8 cellular contexts compared by ENCODE assay signal in the genomic region with DNA sequence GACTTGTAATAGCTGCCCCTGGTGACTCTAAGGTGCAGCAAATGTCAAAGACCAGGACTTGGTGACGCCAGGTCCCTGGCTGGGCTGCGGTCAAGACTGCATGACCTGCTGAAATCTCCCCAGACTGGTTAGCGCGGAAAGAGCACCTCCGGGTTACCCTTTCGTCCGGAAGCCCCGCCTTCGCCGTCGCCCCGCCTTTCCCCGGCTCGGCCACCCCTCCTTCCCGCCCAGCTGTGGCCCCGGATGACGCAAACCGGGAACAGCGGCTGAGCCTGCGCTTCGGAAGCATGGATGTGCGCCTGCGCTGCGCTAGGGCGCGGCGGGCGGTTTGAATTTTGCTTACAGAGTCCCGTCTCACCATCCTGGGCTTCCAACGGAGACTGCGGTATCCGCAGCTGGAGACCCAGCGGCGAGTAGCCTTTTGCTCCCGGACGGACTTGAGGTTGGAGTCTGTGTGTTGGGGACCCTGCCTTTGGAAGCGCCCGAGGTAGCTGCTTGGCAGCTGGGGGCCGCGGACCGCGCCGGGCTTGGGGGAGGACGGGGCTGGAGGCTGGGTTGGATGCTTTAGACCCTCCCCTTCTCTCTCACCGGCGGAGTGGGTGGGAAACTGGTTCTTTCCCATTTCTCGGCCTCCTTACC. TPM values are rescaled to one million over a fixed set of nuclear protein-coding genes. Genes with fewer than 3 reads are reported as not detected.
DNase-seq lines count a peak whose midpoint lies in the region; ATAC-seq, FAIRE-seq and TF ChIP-seq lines count a peak whose summit lies in the region.

A gene with protein sequence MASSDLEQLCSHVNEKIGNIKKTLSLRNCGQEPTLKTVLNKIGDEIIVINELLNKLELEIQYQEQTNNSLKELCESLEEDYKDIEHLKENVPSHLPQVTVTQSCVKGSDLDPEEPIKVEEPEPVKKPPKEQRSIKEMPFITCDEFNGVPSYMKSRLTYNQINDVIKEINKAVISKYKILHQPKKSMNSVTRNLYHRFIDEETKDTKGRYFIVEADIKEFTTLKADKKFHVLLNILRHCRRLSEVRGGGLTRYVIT (plus strand): TSS at position 294 of the 639 bp plus-strand sequence. CDS start 785 bp downstream, outside the sequence.

- ATAC-seq in HG02763 (IDR thresholded peaks at IDR 0.05; ENCODE audit: unreplicated experiment) (peak; percentile 98), Right ventricle myocardium superior (ENCODE audit: poor library complexity) (peak; percentile 100), pancreas (peak; percentile 98 to 100 (median 100))
- ATAC-seq in activated naive CD8-positive, alpha-beta T cell treated with anti-CD3 and anti-CD28 coated beads, Interleukin-2, amount 50 U/mL, for 24 hours, result peak; percentile 95

- 0 to 1% methylated on average over 43 to 47 of the region's 47 CpGs for WGBS in pancreas, 2 donors
- 1% methylated on average over 45 to 46 of the region's 47 CpGs for WGBS in tibial nerve, 2 donors

- H3K9me3 Mint-ChIP-seq in activated naive CD8-positive, alpha-beta T cell treated with anti-CD3 and anti-CD28 coated beads, Interleukin-2, amount 50 U/mL, for 24 hours, result peaks cover 6% of the 10 kb centered on the region

- peaks cover 2% of the 10 kb centered on the region for H3K27me3 Mint-ChIP-seq in activated naive CD8-positive, alpha-beta T cell treated with anti-CD3 and anti-CD28 coated beads, Interleukin-2, amount 50 U/mL, for 24 hours

- peaks cover 13% of the 10 kb centered on the region for H3K4me1 Mint-ChIP-seq in activated naive CD8-positive, alpha-beta T cell treated with anti-CD3 and anti-CD28 coated beads, Interleukin-2, amount 50 U/mL, for 24 hours

- peak within 1 kb of the TSS; percentile 70 for H3K4me3 ChIP-seq in GM12865 (ENCODE audit: low read depth, low read length)
- H3K4me3 ChIP-seq in pancreas, result peak within 1 kb of the TSS; percentile 18 to 58 (median 33)
- H3K4me3 ChIP-seq in tibial nerve, result peak within 1 kb of the TSS; percentile 14 to 59 (median 43)

- peaks cover 2% of the 10 kb centered on the region for H3K36me3 Mint-ChIP-seq in activated naive CD8-positive, alpha-beta T cell treated with anti-CD3 and anti-CD28 coated beads, Interleukin-2, amount 50 U/mL, for 24 hours (ENCODE audit: low read depth)

- peak; percentile 65 to 86 for TF ChIP-seq EP300 in tibial nerve (IDR thresholded peaks at IDR 0.05)

- H3K9me3 ChIP-seq in pancreas (no peaks in the 10 kb centered on the region), tibial nerve (peaks cover 0 to 13% (median 3%) of the 10 kb centered on the region in 4 donors)

- intact Hi-C loops in Right ventricle myocardium superior (cut with DNase I), result no loop called here
- intact Hi-C loops in pancreas (cut with DNase I), result no loop called here

- H3K27me3 ChIP-seq in pancreas (no peaks in the 10 kb centered on the region), tibial nerve (no peaks in the 10 kb centered on the region)

- peak within 1 kb of the TSS; percentile 87 for H3K27ac Mint-ChIP-seq in activated naive CD8-positive, alpha-beta T cell treated with anti-CD3 and anti-CD28 coated beads, Interleukin-2, amount 50 U/mL, for 24 hours

- H3K36me3 ChIP-seq in pancreas (no peaks in the 10 kb centered on the region), tibial nerve (no peaks in the 10 kb centered on the region)

- peaks cover 5 to 16% (median 8%) of the 10 kb centered on the region in 3 donors for H3K4me1 ChIP-seq in pancreas
- H3K4me1 ChIP-seq in tibial nerve, result peaks cover 0 to 10% (median 8%) of the 10 kb centered on the region in 4 donors

- peak in 1 of 2 donors; percentile 56 for TF ChIP-seq POLR2A in tibial nerve (IDR thresholded peaks at IDR 0.05)

- peak; percentile 66 for FAIRE-seq in pancreas (lab: Jason Lieb, UNC)

- DNase-seq in GM12865 (ENCODE audit: low read depth) (peak; percentile 97), NCI-H1417 treated with DMSO at 0.1 percent for 48 hours (lab: John Stamatoyannopoulos, UW) (peak; percentile 86), SW480 (ENCODE audit: low spot score) (peak; percentile 81), Right ventricle myocardium superior (peak; percentile 95), pancreas (peak; percentile 90 to 97 (median 95)), tibial nerve (ENCODE audit: low spot score in 2 of 2) (peak; percentile 75 to 79)
- peak; percentile 93 for DNase-seq in activated naive CD8-positive, alpha-beta T cell treated with anti-CD3 and anti-CD28 coated beads, Interleukin-2, amount 50 U/mL, for 24 hours

- TF ChIP-seq CTCF in GM12865 (IDR thresholded peaks at IDR 0.05; ENCODE audit: insufficient read depth, low read depth, low read length, missing control alignments) (no peak), pancreas (IDR thresholded peaks at IDR 0.05) (no peak), tibial nerve (IDR thresholded peaks at IDR 0.05) (no peak)

- H3K27ac ChIP-seq in pancreas (peak within 1 kb of the TSS; percentile 66 to 93 (median 82)), tibial nerve (peak within 1 kb of the TSS in 3 of 4 donors; percentile 82 to 86 (median 83))

- H3K4me3 Mint-ChIP-seq in activated naive CD8-positive, alpha-beta T cell treated with anti-CD3 and anti-CD28 coated beads, Interleukin-2, amount 50 U/mL, for 24 hours, result peak within 1 kb of the TSS; percentile 93

RNA-seq across cellular contexts. Expression of the gene that starts here (rescaled TPM):
- total RNA-seq in Right ventricle myocardium superior (0.65 TPM), pancreas (under 1 TPM; 0.28 to 0.86 (median 0.44) TPM), tibial nerve (not detected)
- polyA plus RNA-seq in pancreas, result under 1 TPM; 0.05 to 0.15 TPM

Comparison
In these comparisons a context has a peak if more than half of its experiments do, and no peak if none do; other contexts are left out.
1. Peak in every context shown above with its lines: DNase-seq, ATAC-seq, H3K4me3 ChIP-seq and H3K27ac ChIP-seq.
2. Peak in DNase-seq and ATAC-seq in Right ventricle myocardium superior; RNA of the gene not detected or under 1 TPM.
3. Peak in DNase-seq, ATAC-seq, H3K4me3 ChIP-seq and H3K27ac ChIP-seq in pancreas; RNA of the gene not detected or under 1 TPM.
4. Peak in DNase-seq, H3K4me3 ChIP-seq and H3K27ac ChIP-seq in tibial nerve; RNA of the gene not detected or under 1 TPM.